Comparison of ENCODE assay signal across 29 cellular contexts in the genomic region with DNA sequence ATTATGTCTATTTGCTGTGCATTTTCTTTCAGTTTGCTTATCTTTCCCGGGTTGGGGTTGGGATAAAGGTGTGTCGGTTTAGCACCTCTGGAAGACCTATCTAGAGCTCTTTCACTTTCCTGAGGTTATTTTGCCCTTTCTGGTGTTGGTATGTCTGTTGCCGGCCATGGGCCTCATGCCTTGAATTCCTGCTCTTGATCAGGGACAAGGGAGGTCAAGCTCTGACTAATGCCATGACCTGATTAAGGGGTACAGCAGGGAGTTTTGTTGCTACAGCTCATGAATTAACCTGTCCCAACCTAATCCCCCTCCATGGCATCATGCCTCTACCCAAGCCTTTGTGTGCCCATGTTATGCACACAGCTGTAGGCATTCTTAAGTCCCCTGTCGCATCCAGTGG.
A peak's percentile ranks its signal among the peaks of the same experiment; 100 is the strongest.
DNase-seq lines count a peak whose midpoint lies in the region; ATAC-seq, FAIRE-seq and TF ChIP-seq lines count a peak whose summit lies in the region.
"Had no signal": no experiment of that assay in that cellular context is flagged by ENCODE, and none has a peak within 500 bp of the region (broad histone marks: within the 10 kb centered on the region; RNA-seq: fewer than 3 reads in every experiment).

No MANE protein-coding gene starts in this region.

- no peaks in the 10 kb centered on the region for H3K9me3 Mint-ChIP-seq in neural progenitor cell
- peaks cover 2% of the 10 kb centered on the region for H3K9me3 Mint-ChIP-seq in activated naive CD4-positive, alpha-beta T cell treated with anti-CD3 and anti-CD28 coated beads, Interleukin-2, amount 10 ng/mL, durations not matched to agents 7 days and 5 days

- CTCF ChIA-PET in activated naive CD4-positive, alpha-beta T cell treated with anti-CD3 and anti-CD28 coated beads, Interleukin-2, amount 10 ng/mL, durations not matched to agents 7 days and 5 days (lab: Charles Lee), result interaction anchor here (1.1 to 1.3 kb wide), 2 partner anchors 16 kb away, joined by 4 to 5 read pairs; no protein-coding TSS in a partner anchor

- no peaks in the 10 kb centered on the region for H3K9me3 ChIP-seq in T-helper 17 cell (ENCODE audit: control insufficient read depth, low read length, poor library complexity, severe bottlenecking)
- H3K9me3 ChIP-seq in neural progenitor cell (ENCODE audit: low read depth), result no peaks in the 10 kb centered on the region
- H3K9me3 ChIP-seq: suprapubic skin had no signal

- peaks cover 6% of the 10 kb centered on the region for H3F3A ChIP-seq in neural progenitor cell (ENCODE audit: low read depth)

- H3K27ac ChIP-seq in neural progenitor cell (no peak overlapping the region), brain microvascular endothelial cell (no peak overlapping the region)
- H3K27ac ChIP-seq: C4-2B, parathyroid adenoma, suprapubic skin had no signal

- H4K20me1 ChIP-seq in neural progenitor cell (ENCODE audit: low read depth), result peaks cover 3% of the 10 kb centered on the region

- intact Hi-C loops in posterior cingulate gyrus (cut with DNase I), result loop anchor here (10.0 kb wide), 1 partner anchor 109 kb away; the partner anchor contains the start of gene ARIH1

- in situ Hi-C loops in brain microvascular endothelial cell (cut with HindIII; ENCODE audit: low pct_ligation_motif_present, low sequenced_read_pairs), result no loop called here

- H3K36me3 Mint-ChIP-seq in T-helper 17 cell (ENCODE audit: low read depth), result peaks cover 7% of the 10 kb centered on the region
- peaks cover 20% of the 10 kb centered on the region for H3K36me3 Mint-ChIP-seq in neural progenitor cell
- H3K36me3 Mint-ChIP-seq in activated naive CD4-positive, alpha-beta T cell treated with anti-CD3 and anti-CD28 coated beads, Interleukin-2, amount 10 ng/mL, durations not matched to agents 7 days and 5 days, result peaks cover 40% of the 10 kb centered on the region

- DNase-seq in EH (ENCODE audit: low read depth), result peak; percentile 40
- DNase-seq in T-helper 17 cell, result no peak
- DNase-seq in foreskin fibroblast, result peak; percentile 7 to 29
- DNase-seq in neural progenitor cell (ENCODE audit: low spot score), result peak; percentile 11
- DNase-seq in HTR-8/SVneo (ENCODE audit: insufficient read length, low spot score), result no peak
- no peak for DNase-seq in brain microvascular endothelial cell
- DNase-seq in activated naive CD4-positive, alpha-beta T cell treated with anti-CD3 and anti-CD28 coated beads, Interleukin-2, amount 10 ng/mL, durations not matched to agents 7 days and 5 days, result no peak
- DNase-seq in posterior cingulate gyrus, result no peak
- DNase-seq: activated CD4-positive, alpha-beta T cell treated with anti-CD3 and anti-CD28 coated beads, Interleukin-2, amount 10 ng/mL, durations not matched to agents 7 days and 5 days; activated CD8-positive, alpha-beta memory T cell treated with anti-CD3 and anti-CD28 coated beads, Interleukin-2, amount 10 ng/mL, durations not matched to agents 7 days and 5 days; activated naive CD4-positive, alpha-beta T cell treated with Interleukin-2 at 50 U/mL for 16 hours; activated T-cell treated with anti-CD3 and anti-CD28 coated beads, Interleukin-2, amount 50 U/mL, for 48 hours; aorta; DND-41; NCI-H1092; NCI-H187; NCI-H2171; NCI-H524 treated with DMSO at 0.1 percent for 48 hours; SIG-M5; stimulated activated CD4-positive, alpha-beta T cell treated with anti-CD3 and anti-CD28 coated beads, Interleukin-15, amount 100 ng/mL, for 24 hours; stimulated activated naive CD4-positive, alpha-beta T cell had no signal

- FAIRE-seq in HTR-8/SVneo (lab: Jason Lieb, UNC), result no peak
- FAIRE-seq: keratinocyte had no signal

- no peaks in the 10 kb centered on the region for H3K79me2 ChIP-seq in neural progenitor cell (ENCODE audit: low read depth)
- H3K79me2 ChIP-seq: parathyroid adenoma had no signal

- peak overlapping the region; percentile 2 for H3K4me3 Mint-ChIP-seq in T-helper 17 cell
- no peak overlapping the region for H3K4me3 Mint-ChIP-seq in neural progenitor cell
- no peak overlapping the region for H3K4me3 Mint-ChIP-seq in activated naive CD4-positive, alpha-beta T cell treated with anti-CD3 and anti-CD28 coated beads, Interleukin-2, amount 10 ng/mL, durations not matched to agents 7 days and 5 days
- H3K4me3 Mint-ChIP-seq: activated CD4-positive, alpha-beta T cell treated with anti-CD3 and anti-CD28 coated beads, Interleukin-2, amount 10 ng/mL, durations not matched to agents 7 days and 5 days; activated CD8-positive, alpha-beta memory T cell treated with anti-CD3 and anti-CD28 coated beads, Interleukin-2, amount 10 ng/mL, durations not matched to agents 7 days and 5 days; IgD-negative memory B cell; nephron had no signal

- no peak overlapping the region for H3K4me2 ChIP-seq in neural progenitor cell

- no peaks in the 10 kb centered on the region for H3K27me3 Mint-ChIP-seq in T-helper 17 cell
- no peaks in the 10 kb centered on the region for H3K27me3 Mint-ChIP-seq in neural progenitor cell (ENCODE audit: insufficient read depth, low read depth)
- H3K27me3 Mint-ChIP-seq in activated naive CD4-positive, alpha-beta T cell treated with anti-CD3 and anti-CD28 coated beads, Interleukin-2, amount 10 ng/mL, durations not matched to agents 7 days and 5 days, result no peaks in the 10 kb centered on the region
- H3K27me3 Mint-ChIP-seq: activated CD4-positive, alpha-beta T cell treated with anti-CD3 and anti-CD28 coated beads, Interleukin-2, amount 10 ng/mL, durations not matched to agents 7 days and 5 days; activated CD8-positive, alpha-beta memory T cell treated with anti-CD3 and anti-CD28 coated beads, Interleukin-2, amount 10 ng/mL, durations not matched to agents 7 days and 5 days; IgD-negative memory B cell had no signal

- H3K4me1 ChIP-seq in neural progenitor cell, result no peaks in the 10 kb centered on the region
- H3K4me1 ChIP-seq: parathyroid adenoma, suprapubic skin had no signal

- H3K4me1 Mint-ChIP-seq in T-helper 17 cell (peaks cover 8% of the 10 kb centered on the region), neural progenitor cell (peaks cover 7% of the 10 kb centered on the region)
- no peaks in the 10 kb centered on the region for H3K4me1 Mint-ChIP-seq in activated naive CD4-positive, alpha-beta T cell treated with anti-CD3 and anti-CD28 coated beads, Interleukin-2, amount 10 ng/mL, durations not matched to agents 7 days and 5 days
- H3K4me1 Mint-ChIP-seq: activated CD4-positive, alpha-beta T cell treated with anti-CD3 and anti-CD28 coated beads, Interleukin-2, amount 10 ng/mL, durations not matched to agents 7 days and 5 days; nephron had no signal

- H3K27ac Mint-ChIP-seq in T-helper 17 cell (peak overlapping the region; percentile 19), neural progenitor cell (peak overlapping the region; percentile 20)
- no peak overlapping the region for H3K27ac Mint-ChIP-seq in activated naive CD4-positive, alpha-beta T cell treated with anti-CD3 and anti-CD28 coated beads, Interleukin-2, amount 10 ng/mL, durations not matched to agents 7 days and 5 days
- H3K27ac Mint-ChIP-seq: activated CD4-positive, alpha-beta T cell treated with anti-CD3 and anti-CD28 coated beads, Interleukin-2, amount 10 ng/mL, durations not matched to agents 7 days and 5 days; activated CD8-positive, alpha-beta memory T cell treated with anti-CD3 and anti-CD28 coated beads, Interleukin-2, amount 10 ng/mL, durations not matched to agents 7 days and 5 days; IgD-negative memory B cell had no signal

- H3K27me3 ChIP-seq in neural progenitor cell (no peaks in the 10 kb centered on the region), brain microvascular endothelial cell (replicated peaks) (no peaks in the 10 kb centered on the region)
- H3K27me3 ChIP-seq: suprapubic skin had no signal

- no peak for TF ChIP-seq CTCF in foreskin fibroblast (IDR thresholded peaks at IDR 0.05; ENCODE audit: low read depth, low read length)
- TF ChIP-seq CTCF in neural progenitor cell (IDR thresholded peaks at IDR 0.05), result no peak
- TF ChIP-seq CTCF in brain microvascular endothelial cell (IDR thresholded peaks at IDR 0.05; ENCODE audit: low read depth, low read length, missing control alignments), result no peak

- no peak overlapping the region for H3K4me3 ChIP-seq in foreskin fibroblast (ENCODE audit: low read depth in 1 of 2, low read length in 2 of 2)
- no peak overlapping the region for H3K4me3 ChIP-seq in neural progenitor cell
- H3K4me3 ChIP-seq in brain microvascular endothelial cell (ENCODE audit: low read depth, low read length), result no peak overlapping the region
- H3K4me3 ChIP-seq: lung, suprapubic skin had no signal

- ATAC-seq in T-helper 17 cell, result no peak
- ATAC-seq: activated CD8-positive, alpha-beta memory T cell treated with anti-CD3 and anti-CD28 coated beads, Interleukin-2, amount 10 ng/mL, durations not matched to agents 7 days and 5 days; Panc1 had no signal

- H3K9ac ChIP-seq in neural progenitor cell, result peak overlapping the region; percentile 9
- H3K9ac ChIP-seq: parathyroid adenoma had no signal

- H2AFZ ChIP-seq in neural progenitor cell (replicated peaks), result no peak overlapping the region
- H2AFZ ChIP-seq: parathyroid adenoma had no signal

- H3K36me3 ChIP-seq in neural progenitor cell, result peaks cover 23% of the 10 kb centered on the region
- peaks cover 41% of the 10 kb centered on the region for H3K36me3 ChIP-seq in brain microvascular endothelial cell (replicated peaks)

Comparison
In these comparisons a context has a peak if more than half of its experiments do, and no peak if none do; other contexts are left out.
1. DNase-seq: peak in EH (single experiment), foreskin fibroblast (2 of 2) and neural progenitor cell (single experiment); none in T-helper 17 cell (0 of 3), HTR-8/SVneo (single experiment), brain microvascular endothelial cell (single experiment), activated naive CD4-positive, alpha-beta T cell treated with anti-CD3 and anti-CD28 coated beads, Interleukin-2, amount 10 ng/mL, durations not matched to agents 7 days and 5 days (single experiment) and posterior cingulate gyrus (0 of 10).